Comparison of ENCODE assay signal across 16 cellular contexts in genomic region chr2:71901466-71901865, GRCh38.
"Had no signal": no experiment of that assay in that cellular context is flagged by ENCODE, and none has a peak within 500 bp of the region (broad histone marks: within the 10 kb centered on the region; RNA-seq: fewer than 3 reads in every experiment).

No MANE protein-coding gene starts in this region.

- H3K36me3 ChIP-seq: brain microvascular endothelial cell, heart right ventricle, sigmoid colon, thyroid gland had no signal

- H3K4me3 ChIP-seq: heart right ventricle, lung, sigmoid colon, thyroid gland had no signal

- H3K27me3 ChIP-seq: brain microvascular endothelial cell, sigmoid colon, thyroid gland had no signal

- DNase-seq: activated CD4-positive, alpha-beta memory T cell treated with anti-CD3 and anti-CD28 coated beads, Interleukin-2, amount 10 ng/mL, durations not matched to agents 7 days and 5 days; activated CD4-positive, alpha-beta T cell treated with anti-CD3 and anti-CD28 coated beads for 4 hours; activated naive CD8-positive, alpha-beta T cell treated with anti-CD3 and anti-CD28 coated beads for 36 hours; amygdala; brain microvascular endothelial cell; effector memory CD8-positive, alpha-beta T cell; heart right ventricle; left colon; midbrain; sigmoid colon; thyroid gland had no signal

- ATAC-seq: effector memory CD8-positive, alpha-beta T cell; heart right ventricle; left colon; stimulated activated memory B cell treated with anti-CD40 and anti-IgM and Interleukin-4, amounts not matched to agents 10 μg/mL and 1 μg/mL and 100 μg/mL, for 72 hours had no signal

- H3K4me1 ChIP-seq: sigmoid colon, thyroid gland had no signal

- H3K9me3 ChIP-seq: heart right ventricle, thyroid gland had no signal

- H3K27ac ChIP-seq: brain microvascular endothelial cell, epithelial cell of prostate, heart right ventricle, sigmoid colon, thyroid gland had no signal

- FAIRE-seq: frontal cortex, urothelium cell line had no signal
